Comparison of ENCODE assay signal across 17 cellular contexts in genomic region chr15:72420580-72420979, GRCh38. TPM values are rescaled to one million over a fixed set of nuclear protein-coding genes. Genes with fewer than 3 reads are reported as not detected.
"Had no signal": no experiment of that assay in that cellular context is flagged by ENCODE, and none has a peak within 500 bp of the region (broad histone marks: within the 10 kb centered on the region; RNA-seq: fewer than 3 reads in every experiment).

No MANE protein-coding gene starts in this region.

- ATAC-seq: activated naive CD4-positive, alpha-beta T cell treated with anti-CD3 and anti-CD28 coated beads, Interleukin-2, amount 50 U/mL, for 72 hours; activated T-cell treated with anti-CD3 and anti-CD28 coated beads, Interleukin-2, amount 50 U/mL, for 72 hours; gastroesophageal sphincter; heart right ventricle; pancreas had no signal

- DNase-seq: activated CD4-positive, alpha-beta T cell treated with anti-CD3 and anti-CD28 coated beads, Interleukin-2, amount 10 ng/mL, durations not matched to agents 24 days and 14 days; activated CD4-positive, CD25-positive, alpha-beta regulatory T cell; activated CD8-positive, alpha-beta memory T cell treated with anti-CD3 and anti-CD28 coated beads, Interleukin-2, amount 50 U/mL, for 48 hours; activated gamma-delta T cell; activated T-cell treated with anti-CD3 and anti-CD28 coated beads, Interleukin-2, amount 50 U/mL, for 72 hours; amniotic stem cell; heart right ventricle; pancreas; sigmoid colon; spleen; stomach; testis; upper lobe of left lung had no signal

- H3K4me3 ChIP-seq: gastroesophageal sphincter, heart right ventricle, pancreas, sigmoid colon, spleen, stomach, testis, upper lobe of left lung had no signal

- H3K36me3 ChIP-seq: gastroesophageal sphincter, heart right ventricle, pancreas, sigmoid colon, spleen, stomach, upper lobe of left lung had no signal

- H3K4me1 ChIP-seq: gastroesophageal sphincter, pancreas, sigmoid colon, spleen, stomach, testis, upper lobe of left lung had no signal

- H3K27ac ChIP-seq: gastroesophageal sphincter, heart right ventricle, pancreas, sigmoid colon, spleen, stomach, testis, upper lobe of left lung had no signal

- H3K9me3 ChIP-seq: pancreas, testis had no signal

- H3K27me3 ChIP-seq: gastroesophageal sphincter, heart right ventricle, pancreas, sigmoid colon, spleen, stomach, testis, upper lobe of left lung had no signal

RNA-seq across cellular contexts. Expression of gene TMEM202, which starts 22.5 kb away (rescaled TPM):
- total RNA-seq: activated CD4-positive, alpha-beta T cell treated with anti-CD3 and anti-CD28 coated beads, Interleukin-2, amount 10 ng/mL, durations not matched to agents 24 days and 14 days; activated naive CD4-positive, alpha-beta T cell treated with anti-CD3 and anti-CD28 coated beads, Interleukin-2, amount 50 U/mL, for 72 hours; activated T-cell treated with anti-CD3 and anti-CD28 coated beads, Interleukin-2, amount 50 U/mL, for 72 hours; cardiac septum; gastroesophageal sphincter; heart right ventricle; lung microvascular endothelial cell; pancreas; sigmoid colon; spleen; stomach; upper lobe of left lung had no signal
